ENCODE assay signal across 22 cellular contexts in genomic region chr4:10175626-10176025, GRCh38.
"Had no signal": no experiment of that assay in that cellular context is flagged by ENCODE, and none has a peak within 500 bp of the region (broad histone marks: within the 10 kb centered on the region; RNA-seq: fewer than 3 reads in every experiment).

No MANE protein-coding gene starts in this region.

- H3K36me3 Mint-ChIP-seq: WTC11 had no signal

- H3K4me3 Mint-ChIP-seq: activated CD8-positive, alpha-beta T cell treated with anti-CD3 and anti-CD28 coated beads for 36 hours; activated T-cell treated with anti-CD3 and anti-CD28 coated beads, Interleukin-2, amount 50 U/mL, for 4 hours; activated T-helper 17 cell treated with anti-CD3 and anti-CD28 coated beads, Interleukin-2, amount 50 U/mL, for 72 hours; naive thymus-derived CD4-positive, alpha-beta T cell; WTC11 had no signal

- H3K36me3 ChIP-seq: colonic mucosa, heart right ventricle, left lung, pancreas, prostate gland, transverse colon had no signal

- H3K27ac Mint-ChIP-seq: activated CD8-positive, alpha-beta T cell treated with anti-CD3 and anti-CD28 coated beads for 36 hours; activated T-helper 17 cell treated with anti-CD3 and anti-CD28 coated beads, Interleukin-2, amount 50 U/mL, for 72 hours; naive thymus-derived CD4-positive, alpha-beta T cell; WTC11 had no signal

- H3K4me1 ChIP-seq: colonic mucosa had no signal

- H3K27me3 ChIP-seq: colonic mucosa, heart right ventricle, left lung, pancreas, transverse colon had no signal

- H3K4me1 Mint-ChIP-seq: activated T-helper 17 cell treated with anti-CD3 and anti-CD28 coated beads, Interleukin-2, amount 50 U/mL, for 72 hours had no signal

- DNase-seq: activated CD4-positive, alpha-beta T cell treated with anti-CD3 and anti-CD28 coated beads, Interleukin-2, amount 50 U/mL, for 1 hour; activated CD8-positive, alpha-beta T cell treated with anti-CD3 and anti-CD28 coated beads for 36 hours; activated gamma-delta T cell treated with Interleukin-2 at 50 U/mL for 16 hours; activated naive CD4-positive, alpha-beta T cell treated with anti-CD3 and anti-CD28 coated beads, Interleukin-2, amount 50 U/mL, for 16 hours; activated T-cell treated with anti-CD3 and anti-CD28 coated beads, Interleukin-2, amount 50 U/mL, for 4 hours; amygdala; colonic mucosa; effector CD8-positive, alpha-beta T cell; heart right ventricle; kidney glomerular epithelial cell; left lung; naive thymus-derived CD4-positive, alpha-beta T cell; pancreas; retina; stimulated activated CD4-positive, alpha-beta T cell treated with anti-CD3 and anti-CD28 coated beads, Interleukin-15, amount 100 ng/mL, for 24 hours; stimulated activated naive CD4-positive, alpha-beta T cell treated with Interleukin-2 at 50 U/mL for 16 hours; T-helper 2 cell; transverse colon had no signal

- H3K27ac ChIP-seq: colonic mucosa, epithelial cell of prostate, left lung, pancreas had no signal

- ATAC-seq: activated CD8-positive, alpha-beta T cell treated with anti-CD3 and anti-CD28 coated beads for 36 hours; activated T-cell treated with anti-CD3 and anti-CD28 coated beads, Interleukin-2, amount 50 U/mL, for 4 hours; activated T-helper 17 cell treated with anti-CD3 and anti-CD28 coated beads, Interleukin-2, amount 50 U/mL, for 72 hours; left lung; naive thymus-derived CD4-positive, alpha-beta T cell; pancreas; WTC11 had no signal

- H3K9me3 ChIP-seq: colonic mucosa, heart right ventricle, left lung, pancreas, prostate gland, transverse colon had no signal

- H3K4me3 ChIP-seq: colonic mucosa, heart right ventricle, left lung, pancreas, prostate gland, transverse colon had no signal

- H3K9me3 Mint-ChIP-seq: activated CD8-positive, alpha-beta T cell treated with anti-CD3 and anti-CD28 coated beads for 36 hours; activated T-cell treated with anti-CD3 and anti-CD28 coated beads, Interleukin-2, amount 50 U/mL, for 4 hours; activated T-helper 17 cell treated with anti-CD3 and anti-CD28 coated beads, Interleukin-2, amount 50 U/mL, for 72 hours had no signal

- H3K27me3 Mint-ChIP-seq: activated CD8-positive, alpha-beta T cell treated with anti-CD3 and anti-CD28 coated beads for 36 hours; activated T-helper 17 cell treated with anti-CD3 and anti-CD28 coated beads, Interleukin-2, amount 50 U/mL, for 72 hours had no signal
